9 cellular contexts compared by ENCODE assay signal in genomic region chr2:174600349-174600748, GRCh38. TPM values are rescaled to one million over a fixed set of nuclear protein-coding genes. Genes with fewer than 3 reads are reported as not detected.
DNase-seq lines count a peak whose midpoint lies in the region; ATAC-seq lines count a peak whose summit lies in the region.
"Had no signal": no experiment of that assay in that cellular context is flagged by ENCODE, and none has a peak within 500 bp of the region (broad histone marks: within the 10 kb centered on the region; RNA-seq: fewer than 3 reads in every experiment).

No MANE protein-coding gene starts in this region.

- intact Hi-C loops in posterior vena cava (cut with DNase I) = no loop called here

- no peak for DNase-seq in activated CD8-positive, alpha-beta memory T cell treated with anti-CD3 and anti-CD28 coated beads, Interleukin-2, amount 10 ng/mL, durations not matched to agents 7 days and 5 days
- no peak for DNase-seq in activated CD8-positive, alpha-beta memory T cell treated with anti-CD3 and anti-CD28 coated beads, Interleukin-2, amount 50 U/mL, for 48 hours
- DNase-seq in central memory CD8-positive, alpha-beta T cell (ENCODE audit: low spot score in 2 of 2) = no peak
- no peak for DNase-seq in stimulated activated naive CD8-positive, alpha-beta T cell treated with anti-CD3 and anti-CD28 coated beads, Interleukin-15, amount 100 ng/mL, for 72 hours
- DNase-seq in GF-D8 (lab: John Stamatoyannopoulos, UW) (no peak), DMS53 treated with DMSO at 0.1 percent for 48 hours (lab: John Stamatoyannopoulos, UW; ENCODE audit: unreplicated experiment) (no peak), posterior vena cava (ENCODE audit: low spot score) (no peak)
- DNase-seq: NCI-H82 had no signal

- H3K36me3 Mint-ChIP-seq in activated CD8-positive, alpha-beta memory T cell treated with anti-CD3 and anti-CD28 coated beads, Interleukin-2, amount 10 ng/mL, durations not matched to agents 7 days and 5 days = peaks cover 57% of the 10 kb centered on the region
- H3K36me3 Mint-ChIP-seq in central memory CD8-positive, alpha-beta T cell (ENCODE audit: insufficient read depth) = peaks cover 33% of the 10 kb centered on the region

- no peak overlapping the region for H3K4me3 Mint-ChIP-seq in activated CD8-positive, alpha-beta memory T cell treated with anti-CD3 and anti-CD28 coated beads, Interleukin-2, amount 10 ng/mL, durations not matched to agents 7 days and 5 days
- peak overlapping the region; percentile 46 for H3K4me3 Mint-ChIP-seq in central memory CD8-positive, alpha-beta T cell
- peak overlapping the region in 1 of 2 donors; percentile 16 for H3K4me3 Mint-ChIP-seq in stimulated activated naive CD8-positive, alpha-beta T cell treated with anti-CD3 and anti-CD28 coated beads, Interleukin-15, amount 100 ng/mL, for 72 hours

- H3K4me1 Mint-ChIP-seq in activated CD8-positive, alpha-beta memory T cell treated with anti-CD3 and anti-CD28 coated beads, Interleukin-2, amount 10 ng/mL, durations not matched to agents 7 days and 5 days = peaks cover 69% of the 10 kb centered on the region
- H3K4me1 Mint-ChIP-seq in central memory CD8-positive, alpha-beta T cell = peaks cover 65% of the 10 kb centered on the region
- H3K4me1 Mint-ChIP-seq in stimulated activated naive CD8-positive, alpha-beta T cell treated with anti-CD3 and anti-CD28 coated beads, Interleukin-15, amount 100 ng/mL, for 72 hours = peaks cover 67% of the 10 kb centered on the region

- ATAC-seq in activated CD8-positive, alpha-beta memory T cell treated with anti-CD3 and anti-CD28 coated beads, Interleukin-2, amount 10 ng/mL, durations not matched to agents 7 days and 5 days = no peak
- peak; percentile 27 for ATAC-seq in HG03159 (IDR thresholded peaks at IDR 0.05; ENCODE audit: unreplicated experiment)
- ATAC-seq in central memory CD8-positive, alpha-beta T cell (replicated peaks; ENCODE audit: extremely low read depth, poor library complexity, severe bottlenecking) = no peak
- ATAC-seq in stimulated activated naive CD8-positive, alpha-beta T cell treated with anti-CD3 and anti-CD28 coated beads, Interleukin-15, amount 100 ng/mL, for 72 hours = no peak

- CTCF ChIA-PET in activated CD8-positive, alpha-beta memory T cell treated with anti-CD3 and anti-CD28 coated beads, Interleukin-2, amount 10 ng/mL, durations not matched to agents 7 days and 5 days (lab: Charles Lee) = interaction anchor here (0.8 to 1.6 kb wide), 8 partner anchors 10 to 137 kb away, joined by 3 to 7 read pairs (median 4); no protein-coding TSS in a partner anchor

- peak overlapping the region; percentile 95 for H3K27ac Mint-ChIP-seq in activated CD8-positive, alpha-beta memory T cell treated with anti-CD3 and anti-CD28 coated beads, Interleukin-2, amount 10 ng/mL, durations not matched to agents 7 days and 5 days
- peak overlapping the region; percentile 98 for H3K27ac Mint-ChIP-seq in central memory CD8-positive, alpha-beta T cell (ENCODE audit: low read depth)
- peak overlapping the region; percentile 2 to 28 for H3K27ac Mint-ChIP-seq in stimulated activated naive CD8-positive, alpha-beta T cell treated with anti-CD3 and anti-CD28 coated beads, Interleukin-15, amount 100 ng/mL, for 72 hours

- H3K27me3 Mint-ChIP-seq in activated CD8-positive, alpha-beta memory T cell treated with anti-CD3 and anti-CD28 coated beads, Interleukin-2, amount 10 ng/mL, durations not matched to agents 7 days and 5 days = no peaks in the 10 kb centered on the region
- H3K27me3 Mint-ChIP-seq in central memory CD8-positive, alpha-beta T cell = no peaks in the 10 kb centered on the region
- H3K27me3 Mint-ChIP-seq in stimulated activated naive CD8-positive, alpha-beta T cell treated with anti-CD3 and anti-CD28 coated beads, Interleukin-15, amount 100 ng/mL, for 72 hours = no peaks in the 10 kb centered on the region

- H3K9me3 Mint-ChIP-seq in activated CD8-positive, alpha-beta memory T cell treated with anti-CD3 and anti-CD28 coated beads, Interleukin-2, amount 10 ng/mL, durations not matched to agents 7 days and 5 days (ENCODE audit: low read depth) = no peaks in the 10 kb centered on the region
- no peaks in the 10 kb centered on the region for H3K9me3 Mint-ChIP-seq in central memory CD8-positive, alpha-beta T cell
- H3K9me3 Mint-ChIP-seq in stimulated activated naive CD8-positive, alpha-beta T cell treated with anti-CD3 and anti-CD28 coated beads, Interleukin-15, amount 100 ng/mL, for 72 hours = peaks cover 6 to 7% of the 10 kb centered on the region in 2 donors

RNA-seq across cellular contexts. Expression of gene WIPF1, which starts 2.7 kb away (rescaled TPM):
- total RNA-seq in activated CD8-positive, alpha-beta memory T cell treated with anti-CD3 and anti-CD28 coated beads, Interleukin-2, amount 10 ng/mL, durations not matched to agents 7 days and 5 days = 100 to 1,000 TPM; 465 to 588 TPM
- total RNA-seq in posterior vena cava = 10 to 100 TPM; 59.9 to 65.1 TPM

Comparison
In these comparisons a context has a peak if more than half of its experiments do, and no peak if none do; other contexts are left out.
1. H3K27ac Mint-ChIP-seq: peak in every context shown above with its lines; median percentile 98 in central memory CD8-positive, alpha-beta T cell; 95 in activated CD8-positive, alpha-beta memory T cell treated with anti-CD3 and anti-CD28 coated beads, Interleukin-2, amount 10 ng/mL, durations not matched to agents 7 days and 5 days; 15 in stimulated activated naive CD8-positive, alpha-beta T cell treated with anti-CD3 and anti-CD28 coated beads, Interleukin-15, amount 100 ng/mL, for 72 hours.
2. RNA of gene WIPF1, which starts 2.7 kb away (total RNA-seq): 465 to 588 TPM in activated CD8-positive, alpha-beta memory T cell treated with anti-CD3 and anti-CD28 coated beads, Interleukin-2, amount 10 ng/mL, durations not matched to agents 7 days and 5 days; 59.9 to 65.1 TPM in posterior vena cava; every median in the first group is over 4 times any median in the second.